In genomic region chr5:11507156-11507910, GRCh38 we compare ENCODE assay signal across 27 cellular contexts.
"Had no signal": no experiment of that assay in that cellular context is flagged by ENCODE, and none has a peak within 500 bp of the region (broad histone marks: within the 10 kb centered on the region; RNA-seq: fewer than 3 reads in every experiment).

No MANE protein-coding gene starts in this region.

- H3K4me1 ChIP-seq: parathyroid adenoma, spleen, uterus had no signal

- H3K36me3 Mint-ChIP-seq: activated CD4-positive, alpha-beta memory T cell treated with anti-CD3 and anti-CD28 coated beads for 36 hours; activated naive CD4-positive, alpha-beta T cell treated with anti-CD3 and anti-CD28 coated beads, Interleukin-2, amount 50 U/mL, for 24 hours; immature natural killer cell; naive thymus-derived CD8-positive, alpha-beta T cell; type B pancreatic cell had no signal

- H3K27me3 Mint-ChIP-seq: activated CD4-positive, alpha-beta memory T cell treated with anti-CD3 and anti-CD28 coated beads for 36 hours; activated CD4-positive, alpha-beta T cell treated with anti-CD3 and anti-CD28 coated beads, Interleukin-2, amount 10 ng/mL, durations not matched to agents 24 days and 14 days; activated naive CD8-positive, alpha-beta T cell treated with anti-CD3 and anti-CD28 coated beads, Interleukin-2, amount 50 U/mL, for 24 hours; T-helper 17 cell; type B pancreatic cell had no signal

- H3K4me1 Mint-ChIP-seq: activated CD4-positive, alpha-beta T cell treated with anti-CD3 and anti-CD28 coated beads, Interleukin-2, amount 10 ng/mL, durations not matched to agents 24 days and 14 days; activated naive CD4-positive, alpha-beta T cell treated with anti-CD3 and anti-CD28 coated beads, Interleukin-2, amount 50 U/mL, for 24 hours; activated naive CD8-positive, alpha-beta T cell treated with anti-CD3 and anti-CD28 coated beads, Interleukin-2, amount 50 U/mL, for 24 hours; immature natural killer cell; naive thymus-derived CD8-positive, alpha-beta T cell; T-helper 17 cell had no signal

- H3K27me3 ChIP-seq: neural progenitor cell, spleen, uterus had no signal

- H3K27ac ChIP-seq: neural progenitor cell, parathyroid adenoma, spleen, thoracic aorta, uterus had no signal

- H3K4me3 ChIP-seq: neural progenitor cell, spleen, thoracic aorta, uterus had no signal

- DNase-seq: activated CD4-positive, alpha-beta memory T cell treated with anti-CD3 and anti-CD28 coated beads for 36 hours; activated CD4-positive, alpha-beta T cell treated with anti-CD3 and anti-CD28 coated beads, Interleukin-2, amount 10 ng/mL, durations not matched to agents 24 days and 14 days; activated CD4-positive, CD25-positive, alpha-beta regulatory T cell treated with anti-CD3 and anti-CD28 coated beads, Interleukin-2, amount 50 U/mL, for 72 hours; activated CD8-positive, alpha-beta memory T cell treated with anti-CD3 and anti-CD28 coated beads, Interleukin-2, amount 50 U/mL, for 48 hours; activated naive CD8-positive, alpha-beta T cell treated with anti-CD3 and anti-CD28 coated beads, Interleukin-2, amount 50 U/mL, for 24 hours; activated T-cell treated with anti-CD3 and anti-CD28 coated beads, Interleukin-2, amount 50 U/mL, for 4 hours; amygdala; cortex of kidney; endodermal cell; foreskin fibroblast; head of caudate nucleus; immature natural killer cell; kidney; naive thymus-derived CD8-positive, alpha-beta T cell; occipital lobe; right cardiac atrium; spleen; stimulated activated naive CD4-positive, alpha-beta T cell; T-helper 17 cell; T1000; uterus had no signal

- H3K36me3 ChIP-seq: neural progenitor cell, spleen, thoracic aorta, uterus had no signal

- H3K9me3 Mint-ChIP-seq: activated CD4-positive, alpha-beta memory T cell treated with anti-CD3 and anti-CD28 coated beads for 36 hours; activated CD4-positive, alpha-beta T cell treated with anti-CD3 and anti-CD28 coated beads, Interleukin-2, amount 10 ng/mL, durations not matched to agents 24 days and 14 days; activated naive CD4-positive, alpha-beta T cell treated with anti-CD3 and anti-CD28 coated beads, Interleukin-2, amount 50 U/mL, for 24 hours; activated naive CD8-positive, alpha-beta T cell treated with anti-CD3 and anti-CD28 coated beads, Interleukin-2, amount 50 U/mL, for 24 hours; activated T-cell treated with anti-CD3 and anti-CD28 coated beads, Interleukin-2, amount 50 U/mL, for 4 hours; activated T-helper 2 cell treated with anti-CD3 and anti-CD28 coated beads, Interferon-gamma antibody, Interleukin-2, Interleukin-4, amounts not matched to agents 10 μg/mL and 5 μg/mL and 100 μg/mL, durations not matched to agents 14 hours and 24 hours and 36 hours; endodermal cell; immature natural killer cell; type B pancreatic cell had no signal

- H3K4me3 Mint-ChIP-seq: activated CD4-positive, alpha-beta memory T cell treated with anti-CD3 and anti-CD28 coated beads for 36 hours; activated CD4-positive, alpha-beta T cell treated with anti-CD3 and anti-CD28 coated beads, Interleukin-2, amount 10 ng/mL, durations not matched to agents 24 days and 14 days; activated naive CD4-positive, alpha-beta T cell treated with anti-CD3 and anti-CD28 coated beads, Interleukin-2, amount 50 U/mL, for 24 hours; activated naive CD8-positive, alpha-beta T cell treated with anti-CD3 and anti-CD28 coated beads, Interleukin-2, amount 50 U/mL, for 24 hours; activated T-cell treated with anti-CD3 and anti-CD28 coated beads, Interleukin-2, amount 50 U/mL, for 4 hours; endodermal cell; immature natural killer cell; naive thymus-derived CD8-positive, alpha-beta T cell; neural progenitor cell; T-helper 17 cell; type B pancreatic cell had no signal

- H3K27ac Mint-ChIP-seq: activated CD4-positive, alpha-beta memory T cell treated with anti-CD3 and anti-CD28 coated beads for 36 hours; activated CD4-positive, alpha-beta T cell treated with anti-CD3 and anti-CD28 coated beads, Interleukin-2, amount 10 ng/mL, durations not matched to agents 24 days and 14 days; activated naive CD4-positive, alpha-beta T cell treated with anti-CD3 and anti-CD28 coated beads, Interleukin-2, amount 50 U/mL, for 24 hours; activated naive CD8-positive, alpha-beta T cell treated with anti-CD3 and anti-CD28 coated beads, Interleukin-2, amount 50 U/mL, for 24 hours; activated T-helper 2 cell treated with anti-CD3 and anti-CD28 coated beads, Interferon-gamma antibody, Interleukin-2, Interleukin-4, amounts not matched to agents 10 μg/mL and 5 μg/mL and 100 μg/mL, durations not matched to agents 14 hours and 24 hours and 36 hours; endodermal cell; immature natural killer cell; naive thymus-derived CD8-positive, alpha-beta T cell; neural progenitor cell; T-helper 17 cell; type B pancreatic cell had no signal

- H3K9me3 ChIP-seq: spleen, thoracic aorta, uterus had no signal
